In the genomic region with DNA sequence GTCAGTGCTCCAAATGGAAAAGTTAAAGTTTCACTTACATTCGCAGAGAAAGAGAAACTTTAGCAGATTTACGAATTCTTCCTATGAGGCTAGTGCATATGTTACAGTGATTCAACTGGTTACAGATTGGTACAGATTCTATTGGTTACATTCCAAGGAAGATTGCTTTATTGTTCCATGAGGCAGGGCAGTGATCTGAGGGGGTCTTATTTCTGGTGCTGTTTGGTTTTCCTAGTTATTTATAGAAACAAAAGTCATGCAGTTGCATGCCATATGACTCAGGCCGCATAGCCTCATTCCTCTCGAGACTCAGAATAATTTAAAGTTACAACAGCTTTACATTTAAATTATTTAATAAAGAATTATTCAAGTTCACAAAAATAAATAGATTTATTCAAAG, we compare ENCODE assay signal across 1 cellular context.
TF ChIP-seq lines count a peak whose summit lies in the region.

No MANE protein-coding gene starts in this region.

TF ChIP-seq in GM23338, 12 proteins besides CTCF, POLR2A, EP300 and RAD21 (continued from another document):
- TF ChIP-seq, protein P1, sequence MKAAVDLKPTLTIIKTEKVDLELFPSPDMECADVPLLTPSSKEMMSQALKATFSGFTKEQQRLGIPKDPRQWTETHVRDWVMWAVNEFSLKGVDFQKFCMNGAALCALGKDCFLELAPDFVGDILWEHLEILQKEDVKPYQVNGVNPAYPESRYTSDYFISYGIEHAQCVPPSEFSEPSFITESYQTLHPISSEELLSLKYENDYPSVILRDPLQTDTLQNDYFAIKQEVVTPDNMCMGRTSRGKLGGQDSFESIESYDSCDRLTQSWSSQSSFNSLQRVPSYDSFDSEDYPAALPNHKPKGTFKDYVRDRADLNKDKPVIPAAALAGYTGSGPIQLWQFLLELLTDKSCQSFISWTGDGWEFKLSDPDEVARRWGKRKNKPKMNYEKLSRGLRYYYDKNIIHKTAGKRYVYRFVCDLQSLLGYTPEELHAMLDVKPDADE (IDR thresholded peaks at IDR 0.05): no peak
- TF ChIP-seq EZH2phosphoT487 (IDR thresholded peaks at IDR 0.05; ENCODE audit: unreplicated experiment): no peak
